In the genomic region with DNA sequence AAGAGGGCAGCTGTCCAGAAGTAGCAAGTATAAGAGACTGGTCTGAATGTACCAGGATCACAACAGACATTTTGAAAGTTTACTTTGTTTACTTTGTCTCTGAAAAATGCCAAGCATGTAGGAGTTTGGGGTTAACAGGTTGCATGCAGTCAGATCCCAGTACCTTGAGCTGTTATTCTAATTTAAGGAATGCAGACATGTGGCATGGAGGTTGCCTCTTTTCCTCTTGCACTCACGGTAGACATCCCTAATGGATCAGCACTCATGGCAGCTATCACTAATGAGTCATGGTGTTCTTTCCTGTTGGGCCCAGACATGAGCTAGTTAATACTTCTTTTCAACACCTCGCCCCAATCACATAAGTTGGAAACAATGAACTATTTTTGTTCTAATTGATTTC, we compare ENCODE assay signal across 17 cellular contexts.
DNase-seq lines count a peak whose midpoint lies in the region; FAIRE-seq and TF ChIP-seq lines count a peak whose summit lies in the region.
"Had no signal": no experiment of that assay in that cellular context is flagged by ENCODE, and none has a peak within 500 bp of the region (broad histone marks: within the 10 kb centered on the region; RNA-seq: fewer than 3 reads in every experiment).

No MANE protein-coding gene starts in this region.

- H3K23me2 ChIP-seq in H1 (ENCODE audit: low read depth, low read length): no peaks in the 10 kb centered on the region

- H3K9me3 ChIP-seq in H1 (ENCODE audit: insufficient read depth in 2 of 2, low read depth in 1 of 2, low read length in 1 of 2): no peaks in the 10 kb centered on the region
- H3K9me3 ChIP-seq: colonic mucosa, MG63, neutrophil, uterus had no signal

- H3K14ac ChIP-seq in H1 (ENCODE audit: insufficient read length): no peak overlapping the region

- DNase-seq in EH (ENCODE audit: low read depth): peak; percentile 50
- DNase-seq in RPMI7951 (ENCODE audit: low read depth): peak; percentile 60
- no peak for DNase-seq in H1 (ENCODE audit: low read depth in 1 of 2, low spot score in 2 of 2)
- DNase-seq in stimulated activated CD4-positive, alpha-beta T cell treated with anti-CD3 and anti-CD28 coated beads, Interleukin-1b, Interleukin-23, amount 100 ng/mL, for 48 hours: no peak
- no peak for DNase-seq in GM10266 (ENCODE audit: extremely low spot score)
- no peak for DNase-seq in D721Med (ENCODE audit: insufficient read length, low spot score)
- DNase-seq in frontal cortex (ENCODE audit: low spot score in 2 of 2): no peak
- DNase-seq: activated T-cell treated with anti-CD3 and anti-CD28 coated beads, Interleukin-2, amount 50 U/mL, for 24 hours; colonic mucosa; H9; MG63; NCI-H2081; Right ventricle myocardium superior; uterus had no signal

- H3K9me3 Mint-ChIP-seq in nephron: no peaks in the 10 kb centered on the region
- H3K9me3 Mint-ChIP-seq: activated T-cell treated with anti-CD3 and anti-CD28 coated beads, Interleukin-2, amount 50 U/mL, for 24 hours; H9; stimulated activated memory B cell treated with anti-CD40 and anti-IgM and Interleukin-4, amounts not matched to agents 10 μg/mL and 1 μg/mL and 100 μg/mL, for 72 hours had no signal

- CTCF ChIA-PET in H1 (lab: Charles Lee; ENCODE audit: partially characterized antibody): interaction anchor here (0.7 to 12.6 kb wide), 13 partner anchors 8 to 539 kb away, joined by 3 to 156 read pairs (median 4); partner anchors contain the start of gene GADD45A

- no peak for TF ChIP-seq POLR2A in H1 (IDR thresholded peaks at IDR 0.05; ENCODE audit: control extremely low read depth in 1 of 2, low read depth in 2 of 2, low read length in 2 of 2)

- no peak overlapping the region for H4K91ac ChIP-seq in H1 (replicated peaks; ENCODE audit: insufficient read length, low read length)

- no peak overlapping the region for H2AK5ac ChIP-seq in H1 (ENCODE audit: low read depth, low read length)

- no peaks in the 10 kb centered on the region for H4K20me1 ChIP-seq in H1 (replicated peaks in 1 of 2; ENCODE audit: control insufficient read depth in 1 of 2, insufficient read depth in 2 of 2, low read length in 2 of 2)

- no peak overlapping the region for H3K4me2 ChIP-seq in H1 (ENCODE audit: insufficient read depth in 1 of 2, low read depth in 2 of 2, low read length in 2 of 2)

- no peaks in the 10 kb centered on the region for H3K36me3 ChIP-seq in H1 (ENCODE audit: control insufficient read depth in 2 of 4, insufficient read depth in 4 of 4, low read length in 3 of 4)
- H3K36me3 ChIP-seq: colonic mucosa, neutrophil, uterus had no signal

- peaks cover 69% of the 10 kb centered on the region for H3K4me1 Mint-ChIP-seq in nephron

- H2BK5ac ChIP-seq in H1 (ENCODE audit: low read depth, low read length): no peak overlapping the region

- H3K23ac ChIP-seq in H1 (ENCODE audit: insufficient read length): no peak overlapping the region

- TF ChIP-seq CTCF in H1 (IDR thresholded peaks at IDR 0.05; ENCODE audit: control extremely low read depth in 1 of 3, insufficient read depth in 1 of 3, low read depth in 1 of 3, low read length in 3 of 3) (no peak), nephron (IDR thresholded peaks at IDR 0.05; ENCODE audit: unreplicated experiment in 3 of 3) (no peak), GM10266 (IDR thresholded peaks at IDR 0.05; ENCODE audit: control insufficient read depth, insufficient read depth, low read depth, missing control alignments) (no peak), D721Med (IDR thresholded peaks at IDR 0.05; ENCODE audit: insufficient read depth, missing control alignments) (no peak)

- TF ChIP-seq EP300 in H1 (IDR thresholded peaks at IDR 0.05; ENCODE audit: borderline replicate concordance in 1 of 2, low read depth in 2 of 2, low read length in 2 of 2): no peak

- peak overlapping the region; percentile 22 to 68 (median 40) for H3K27ac Mint-ChIP-seq in nephron
- H3K27ac Mint-ChIP-seq: activated T-cell treated with anti-CD3 and anti-CD28 coated beads, Interleukin-2, amount 50 U/mL, for 24 hours; H9; stimulated activated memory B cell treated with anti-CD40 and anti-IgM and Interleukin-4, amounts not matched to agents 10 μg/mL and 1 μg/mL and 100 μg/mL, for 72 hours had no signal

- H3K79me2 ChIP-seq in H1 (ENCODE audit: control insufficient read depth in 1 of 2, insufficient read depth in 2 of 2, low read length in 2 of 2): no peaks in the 10 kb centered on the region

- no peak overlapping the region for H3K9ac ChIP-seq in H1 (replicated peaks in 1 of 4; ENCODE audit: extremely low read depth in 1 of 4, low read depth in 3 of 4, low read length in 3 of 4)

- no peak overlapping the region for H3K4me3 ChIP-seq in H1 (ENCODE audit: extremely low read depth in 1 of 4, insufficient read depth in 2 of 4, low read depth in 3 of 4, low read length in 4 of 4)
- H3K4me3 ChIP-seq: colonic mucosa, MG63, uterus had no signal

- H2BK15ac ChIP-seq in H1 (ENCODE audit: low read length): no peak overlapping the region

- no peak overlapping the region for H2AFZ ChIP-seq in H1 (ENCODE audit: low read length)

- no peak overlapping the region for H3K27ac ChIP-seq in H1 (ENCODE audit: low read depth, low read length)
- H3K27ac ChIP-seq: colonic mucosa, neutrophil had no signal

- H3K27me3 Mint-ChIP-seq in nephron (ENCODE audit: low read depth): no peaks in the 10 kb centered on the region

- no peak overlapping the region for H2BK20ac ChIP-seq in H1 (ENCODE audit: low read length)

- POLR2A ChIA-PET in H1 (lab: Charles Lee; ENCODE audit: partially characterized antibody): interaction anchor here (0.6 to 1.4 kb wide), 4 partner anchors 11 to 108 kb away, joined by 3 to 7 read pairs (median 3); no protein-coding TSS in a partner anchor

- H3K18ac ChIP-seq in H1 (ENCODE audit: extremely low read depth, low read length): no peak overlapping the region

- no peak overlapping the region for H4K8ac ChIP-seq in H1 (ENCODE audit: extremely low read depth, insufficient read depth, low read length)

- H3K27me3 ChIP-seq in H1 (replicated peaks in 1 of 4; ENCODE audit: control insufficient read depth in 3 of 4, extremely low read depth in 1 of 4, insufficient read depth in 3 of 4, low read length in 3 of 4): no peaks in the 10 kb centered on the region
- H3K27me3 ChIP-seq: colonic mucosa, MG63, neutrophil, uterus had no signal

- no peak overlapping the region for H3K4me3 Mint-ChIP-seq in nephron
- H3K4me3 Mint-ChIP-seq: activated T-cell treated with anti-CD3 and anti-CD28 coated beads, Interleukin-2, amount 50 U/mL, for 24 hours; H9; stimulated activated memory B cell treated with anti-CD40 and anti-IgM and Interleukin-4, amounts not matched to agents 10 μg/mL and 1 μg/mL and 100 μg/mL, for 72 hours had no signal

- H2BK12ac ChIP-seq in H1 (ENCODE audit: low read depth, low read length): no peak overlapping the region

- no peak overlapping the region for H3K56ac ChIP-seq in H1 (replicated peaks; ENCODE audit: insufficient read length, low read depth, low read length)

- H3K4ac ChIP-seq in H1 (replicated peaks; ENCODE audit: insufficient read length, low read depth, low read length): no peak overlapping the region

- H2BK120ac ChIP-seq in H1 (replicated peaks; ENCODE audit: low read depth, low read length): no peak overlapping the region

- TF ChIP-seq RAD21 in H1 (IDR thresholded peaks at IDR 0.05 in 1 of 2, conservative IDR thresholded peaks at IDR 0.05 in 1 of 2; ENCODE audit: low read depth in 2 of 2, low read length in 2 of 2): no peak

- no peaks in the 10 kb centered on the region for H3K36me3 Mint-ChIP-seq in nephron (ENCODE audit: low read depth)
- H3K36me3 Mint-ChIP-seq: stimulated activated memory B cell treated with anti-CD40 and anti-IgM and Interleukin-4, amounts not matched to agents 10 μg/mL and 1 μg/mL and 100 μg/mL, for 72 hours had no signal

- H3K79me1 ChIP-seq in H1 (ENCODE audit: low read depth, low read length): no peaks in the 10 kb centered on the region

- FAIRE-seq in H1 (lab: Jason Lieb, UNC): no peak
- no peak for FAIRE-seq in D721Med (lab: Jason Lieb, UNC)
- no peak for FAIRE-seq in frontal cortex (lab: Jason Lieb, UNC)

- no peak overlapping the region for H4K5ac ChIP-seq in H1 (ENCODE audit: insufficient read length, low read depth, low read length)

- 74% methylated on average over 2 of the region's 2 CpGs; no CpG with 5 or more reads in 1 of the 2 experiments for WGBS in H1 (ENCODE audit: extremely low coverage in 1 of 2, insufficient coverage in 1 of 2, insufficient read length in 1 of 2, insufficient replicate concordance in 2 of 2, low coverage in 1 of 2, low lambda C conversion rate in 2 of 2, missing lambda C conversion rate in 1 of 2), 2 experiments

- peaks cover 9 to 34% (median 31%) of the 10 kb centered on the region in 4 experiments; a peak in 6 of 7 replicates for H3K4me1 ChIP-seq in H1 (replicated peaks in 1 of 4; ENCODE audit: control insufficient read depth in 3 of 4, insufficient read depth in 4 of 4, low read length in 3 of 4)

TF ChIP-seq in H1, 55 proteins besides CTCF, POLR2A, EP300 and RAD21:
- TF ChIP-seq, protein P1, sequence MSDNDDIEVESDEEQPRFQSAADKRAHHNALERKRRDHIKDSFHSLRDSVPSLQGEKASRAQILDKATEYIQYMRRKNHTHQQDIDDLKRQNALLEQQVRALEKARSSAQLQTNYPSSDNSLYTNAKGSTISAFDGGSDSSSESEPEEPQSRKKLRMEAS (IDR thresholded peaks at IDR 0.05): 0 out of 2 replicates have a peak, but pooled peaks have one; percentile 13
- TF ChIP-seq TEAD4 (IDR thresholded peaks at IDR 0.05; ENCODE audit: low read depth, low read length) (peak; percentile 75; the same call in 1 of the 2 replicates), GABPA (IDR thresholded peaks at IDR 0.05; ENCODE audit: borderline replicate concordance, insufficient read depth, low read length) (no peak)

Comparison
In these comparisons a context has a peak if more than half of its experiments do, and no peak if none do; other contexts are left out.
1. DNase-seq: peak in EH (single experiment) and RPMI7951 (single experiment); none in H1 (0 of 2), stimulated activated CD4-positive, alpha-beta T cell treated with anti-CD3 and anti-CD28 coated beads, Interleukin-1b, Interleukin-23, amount 100 ng/mL, for 48 hours (single experiment), GM10266 (single experiment), D721Med (single experiment) and frontal cortex (0 of 2).